7 cellular contexts compared by ENCODE assay signal in genomic region chr17:82751171-82751570, GRCh38. TPM values are rescaled to one million over a fixed set of nuclear protein-coding genes. Genes with fewer than 3 reads are reported as not detected.
DNase-seq lines count a peak whose midpoint lies in the region; ATAC-seq lines count a peak whose summit lies in the region.

No MANE protein-coding gene starts in this region.

- peak overlapping the region; percentile 58; the same call in 1 of the 2 replicates for H3K9ac ChIP-seq in HUES64 (ENCODE audit: low read depth, low read length)

- DNase-seq in sciatic nerve (ENCODE audit: low spot score) (peak; percentile 72), NCI-H2227 treated with DMSO at 0.1 percent for 48 hours (lab: John Stamatoyannopoulos, UW) (no peak), D341Med (ENCODE audit: low spot score) (no peak), amniotic stem cell (lab: John Stamatoyannopoulos, UW) (no peak)

- H3K4me3 ChIP-seq in HUES64 (ENCODE audit: low read length) = peak overlapping the region; percentile 55
- peak overlapping the region; percentile 60 to 81 for H3K4me3 ChIP-seq in esophagus (ENCODE audit: low read depth in 1 of 2, low read length in 2 of 2)

- H3K27me3 ChIP-seq in HUES64 (ENCODE audit: insufficient read depth, low read length) (no peaks in the 10 kb centered on the region), esophagus (ENCODE audit: control insufficient read depth in 1 of 2, insufficient read depth in 2 of 2, low read length in 2 of 2) (no peaks in the 10 kb centered on the region)

- H3K9me3 ChIP-seq in HUES64 (ENCODE audit: insufficient read depth, low read depth, low read length) (peaks cover 5% of the 10 kb centered on the region), esophagus (ENCODE audit: control insufficient read depth in 2 of 2, insufficient read depth in 1 of 2, low read depth in 1 of 2, low read length in 1 of 2) (no peaks in the 10 kb centered on the region)

- intact Hi-C loops in sciatic nerve (cut with DNase I) = no loop called here

- H3K36me3 ChIP-seq in HUES64 (ENCODE audit: insufficient read depth, low read length) (peaks cover 11% of the 10 kb centered on the region; the same call in 1 of the 2 replicates), esophagus (ENCODE audit: control insufficient read depth in 2 of 2, insufficient read depth in 2 of 2, low read length in 1 of 2) (no peaks in the 10 kb centered on the region)

- WGBS in HUES64 = 5% methylated on average over 43 of the region's 56 CpGs
- 1 to 2% methylated on average over 39 to 56 of the region's 56 CpGs for WGBS in esophagus, 2 donors

- ATAC-seq in GM21423 (IDR thresholded peaks at IDR 0.05; ENCODE audit: unreplicated experiment) (peak; percentile 36), sciatic nerve (peak; percentile 68)

- H3K27ac ChIP-seq in HUES64 (ENCODE audit: low read depth, low read length) (no peak overlapping the region), esophagus (ENCODE audit: low read depth in 2 of 2, low read length in 1 of 2) (peak overlapping the region; percentile 64 to 74)

- peaks cover 24% of the 10 kb centered on the region for H3K4me1 ChIP-seq in HUES64 (ENCODE audit: insufficient read depth, low read length)
- peaks cover 0 to 8% of the 10 kb centered on the region in 2 donors for H3K4me1 ChIP-seq in esophagus (ENCODE audit: control insufficient read depth in 2 of 2, insufficient read depth in 2 of 2, low read length in 1 of 2)

RNA-seq across cellular contexts. Expression of gene TBCD, which starts 0.7 kb away (rescaled TPM):
- polyA plus RNA-seq in HUES64 (2013, experiment 1 of 2) = 73.4 TPM
- polyA plus RNA-seq in HUES64 (2013, experiment 2 of 2) = 81.2 TPM
- 10 to 100 TPM; 54.4 to 62.8 TPM for polyA plus RNA-seq in esophagus
- total RNA-seq in sciatic nerve = 122 TPM

RNA-seq across cellular contexts. Expression of gene FN3K, which starts 15.8 kb away (rescaled TPM):
- 7.0 TPM for polyA plus RNA-seq in HUES64 (2013, experiment 1 of 2)
- 11.3 TPM for polyA plus RNA-seq in HUES64 (2013, experiment 2 of 2)
- 1 to 10 TPM; 2.7 to 3.7 TPM for polyA plus RNA-seq in esophagus
- 57.2 TPM for total RNA-seq in sciatic nerve

RNA-seq across cellular contexts. Expression of gene FN3KRP, which starts 34.7 kb away (rescaled TPM):
- 21.1 TPM for polyA plus RNA-seq in HUES64 (2013, experiment 1 of 2)
- polyA plus RNA-seq in HUES64 (2013, experiment 2 of 2) = 24.7 TPM
- polyA plus RNA-seq in esophagus = 10 to 100 TPM; 15.6 to 19.0 TPM
- total RNA-seq in sciatic nerve = 32.3 TPM

RNA-seq across cellular contexts. Expression of gene RAB40B, which starts 52.7 kb away (rescaled TPM):
- polyA plus RNA-seq in HUES64 (2013, experiment 1 of 2) = 1.7 TPM
- 1.7 TPM for polyA plus RNA-seq in HUES64 (2013, experiment 2 of 2)
- 1 to 10 TPM; 9.3 to 9.7 TPM for polyA plus RNA-seq in esophagus
- total RNA-seq in sciatic nerve = 30.3 TPM
